14 cellular contexts compared by ENCODE assay signal in the genomic region with DNA sequence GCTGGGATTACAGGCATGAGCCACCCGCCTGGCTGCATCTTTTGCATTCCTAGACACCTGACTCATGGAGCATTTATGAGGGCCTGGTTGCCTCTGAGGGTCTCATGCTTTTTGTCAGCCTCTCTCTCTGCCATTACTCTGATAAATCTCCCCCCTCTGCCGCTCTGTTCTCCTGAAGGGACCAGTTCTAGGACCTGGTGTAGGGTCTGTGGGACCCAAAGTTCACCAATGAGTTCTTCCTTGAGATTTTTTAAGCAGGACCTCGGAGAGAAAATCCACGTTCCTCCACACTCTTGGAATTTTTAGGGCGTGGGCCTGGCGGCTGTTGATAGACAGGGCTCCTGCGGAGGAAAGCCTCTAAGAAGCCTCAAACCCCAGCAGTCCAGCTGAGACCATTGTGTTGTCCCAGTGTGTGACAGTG.
A peak's percentile ranks its signal among the peaks of the same experiment; 100 is the strongest.
DNase-seq lines count a peak whose midpoint lies in the region; ATAC-seq and TF ChIP-seq lines count a peak whose summit lies in the region.
"Had no signal": no experiment of that assay in that cellular context is flagged by ENCODE, and none has a peak within 500 bp of the region (broad histone marks: within the 10 kb centered on the region; RNA-seq: fewer than 3 reads in every experiment).

No MANE protein-coding gene starts in this region.

- no peak overlapping the region for H2AFZ ChIP-seq in mammary epithelial cell (ENCODE audit: low read depth, low read length)

- TF ChIP-seq POLR2A in breast epithelium (IDR thresholded peaks at IDR 0.05): no peak

- dilution Hi-C loops in mammary epithelial cell (cut with HindIII; ENCODE audit: low sequenced_read_pairs): loop anchor here (5.0 kb wide), 2 partner anchors 41 to 49 kb away; no protein-coding TSS in a partner anchor

- H3K27ac ChIP-seq in breast epithelium: peak overlapping the region; percentile 71 to 88
- no peak overlapping the region for H3K27ac ChIP-seq in mammary epithelial cell (ENCODE audit: insufficient read depth, low read depth, low read length)
- H3K27ac ChIP-seq in upper lobe of right lung: peak overlapping the region; percentile 24
- H3K27ac ChIP-seq: 22Rv1 had no signal

- H3K36me3 ChIP-seq in breast epithelium (no peaks in the 10 kb centered on the region), mammary epithelial cell (ENCODE audit: insufficient read depth, low read length) (no peaks in the 10 kb centered on the region), upper lobe of right lung (no peaks in the 10 kb centered on the region)

- H3K36me3 Mint-ChIP-seq in dendritic cell treated with granulocyte-macrophage colony-stimulating factor and Interleukin-4, amounts not matched to agents 40 ng/mL and 50 ng/mL, for 4 days (ENCODE audit: low read depth): no peaks in the 10 kb centered on the region
- H3K36me3 Mint-ChIP-seq: activated naive CD8-positive, alpha-beta T cell treated with anti-CD3 and anti-CD28 coated beads, Interleukin-2, amount 10 ng/mL, durations not matched to agents 7 days and 5 days; natural killer cell treated with Interleukin-12 subunit alpha and Interleukin-12 subunit beta and Interleukin-15 and Interleukin-18, amount 100 ng/mL, for 72 hours had no signal

- H3K9me3 ChIP-seq in breast epithelium (no peaks in the 10 kb centered on the region), mammary epithelial cell (replicated peaks; ENCODE audit: insufficient read depth, low read length) (no peaks in the 10 kb centered on the region), upper lobe of right lung (no peaks in the 10 kb centered on the region)

- H3K27ac Mint-ChIP-seq in dendritic cell treated with granulocyte-macrophage colony-stimulating factor and Interleukin-4, amounts not matched to agents 40 ng/mL and 50 ng/mL, for 4 days: peak overlapping the region; percentile 39
- H3K27ac Mint-ChIP-seq: activated naive CD8-positive, alpha-beta T cell treated with anti-CD3 and anti-CD28 coated beads, Interleukin-2, amount 10 ng/mL, durations not matched to agents 7 days and 5 days; effector memory CD8-positive, alpha-beta T cell; natural killer cell treated with Interleukin-12 subunit alpha and Interleukin-12 subunit beta and Interleukin-15 and Interleukin-18, amount 100 ng/mL, for 72 hours had no signal

- peaks cover 3% of the 10 kb centered on the region for H3K27me3 Mint-ChIP-seq in dendritic cell treated with granulocyte-macrophage colony-stimulating factor and Interleukin-4, amounts not matched to agents 40 ng/mL and 50 ng/mL, for 4 days

- H3K4me2 ChIP-seq in mammary epithelial cell (ENCODE audit: insufficient read depth, low read depth, low read length): no peak overlapping the region

- in situ Hi-C loops in mammary epithelial cell (cut with MboI; ENCODE audit: low sequenced_read_pairs in 2 of 2): no loop called here

- no peaks in the 10 kb centered on the region for H4K20me1 ChIP-seq in mammary epithelial cell (ENCODE audit: insufficient read depth, low read length)

- intact Hi-C loops in breast epithelium (cut with DNase I; ENCODE audit: low total_unique reads) (no loop called here), mammary epithelial cell (cut with micrococcal nuclease) (no loop called here), upper lobe of right lung (cut with DNase I) (no loop called here)
- intact Hi-C loops in dendritic cell treated with granulocyte-macrophage colony-stimulating factor and Interleukin-4, amounts not matched to agents 40 ng/mL and 50 ng/mL, for 4 days (cut with micrococcal nuclease): no loop called here

- H3K4me1 ChIP-seq in breast epithelium (peaks cover 6 to 17% of the 10 kb centered on the region in 2 donors), mammary epithelial cell (ENCODE audit: insufficient read depth, low read length) (peaks cover 32% of the 10 kb centered on the region), upper lobe of right lung (peaks cover 49% of the 10 kb centered on the region)

- TF ChIP-seq CTCF in breast epithelium (IDR thresholded peaks at IDR 0.05) (no peak), mammary epithelial cell (conservative IDR thresholded peaks at IDR 0.05 in 1 of 2, IDR thresholded peaks at IDR 0.05 in 1 of 2; ENCODE audit: extremely low read depth in 1 of 2, insufficient read depth in 1 of 2, low read depth in 1 of 2, low read length in 2 of 2) (no peak), upper lobe of right lung (IDR thresholded peaks at IDR 0.05) (no peak)

- H3K4me3 ChIP-seq in breast epithelium (no peak overlapping the region), mammary epithelial cell (replicated peaks in 1 of 3; ENCODE audit: insufficient read depth in 1 of 3, low read depth in 2 of 3, low read length in 3 of 3) (no peak overlapping the region), upper lobe of right lung (no peak overlapping the region)

- no peak overlapping the region for H3K9ac ChIP-seq in mammary epithelial cell (ENCODE audit: insufficient read depth, low read length)

- DNase-seq in breast epithelium (ENCODE audit: low spot score in 2 of 2): no peak
- no peak for DNase-seq in mammary epithelial cell
- peak; percentile 43 for DNase-seq in myocyte (ENCODE audit: low read depth)
- no peak for DNase-seq in upper lobe of right lung
- DNase-seq in NCI-H345 (lab: John Stamatoyannopoulos, UW): no peak
- DNase-seq in HuH-7.5 (ENCODE audit: low spot score): no peak
- DNase-seq: activated naive CD8-positive, alpha-beta T cell treated with anti-CD3 and anti-CD28 coated beads, Interleukin-2, amount 10 ng/mL, durations not matched to agents 7 days and 5 days; effector memory CD8-positive, alpha-beta T cell; NCI-H2227 treated with DMSO at 0.1 percent for 48 hours; stimulated activated naive CD4-positive, alpha-beta T cell treated with Interleukin-2 at 50 U/mL for 16 hours had no signal

- no peak overlapping the region for H3K4me3 Mint-ChIP-seq in dendritic cell treated with granulocyte-macrophage colony-stimulating factor and Interleukin-4, amounts not matched to agents 40 ng/mL and 50 ng/mL, for 4 days
- H3K4me3 Mint-ChIP-seq: activated naive CD8-positive, alpha-beta T cell treated with anti-CD3 and anti-CD28 coated beads, Interleukin-2, amount 10 ng/mL, durations not matched to agents 7 days and 5 days; effector memory CD8-positive, alpha-beta T cell; natural killer cell treated with Interleukin-12 subunit alpha and Interleukin-12 subunit beta and Interleukin-15 and Interleukin-18, amount 100 ng/mL, for 72 hours had no signal

- BruUV-seq in mammary epithelial cell (replicated peaks; lab: Mats Ljungman, UMichigan): no TSS peak

- ATAC-seq in upper lobe of right lung (no peak), GM18868 (IDR thresholded peaks at IDR 0.05; ENCODE audit: unreplicated experiment) (no peak)
- ATAC-seq: effector memory CD8-positive, alpha-beta T cell; natural killer cell treated with Interleukin-12 subunit alpha and Interleukin-12 subunit beta and Interleukin-15 and Interleukin-18, amount 100 ng/mL, for 72 hours had no signal

- CTCF ChIA-PET in mammary epithelial cell (lab: Charles Lee; ENCODE audit: low non-redundant PET): no interaction called here

- no peaks in the 10 kb centered on the region for H3K79me2 ChIP-seq in mammary epithelial cell (ENCODE audit: insufficient read depth, low read length)

- H3K27me3 ChIP-seq in breast epithelium (no peaks in the 10 kb centered on the region), mammary epithelial cell (ENCODE audit: insufficient read depth, low read length) (no peaks in the 10 kb centered on the region), upper lobe of right lung (no peaks in the 10 kb centered on the region)

- no peaks in the 10 kb centered on the region for H3K9me3 Mint-ChIP-seq in dendritic cell treated with granulocyte-macrophage colony-stimulating factor and Interleukin-4, amounts not matched to agents 40 ng/mL and 50 ng/mL, for 4 days
- H3K9me3 Mint-ChIP-seq: activated naive CD8-positive, alpha-beta T cell treated with anti-CD3 and anti-CD28 coated beads, Interleukin-2, amount 10 ng/mL, durations not matched to agents 7 days and 5 days; effector memory CD8-positive, alpha-beta T cell; natural killer cell treated with Interleukin-12 subunit alpha and Interleukin-12 subunit beta and Interleukin-15 and Interleukin-18, amount 100 ng/mL, for 72 hours had no signal

- peaks cover 34% of the 10 kb centered on the region for H3K4me1 Mint-ChIP-seq in dendritic cell treated with granulocyte-macrophage colony-stimulating factor and Interleukin-4, amounts not matched to agents 40 ng/mL and 50 ng/mL, for 4 days (ENCODE audit: low read depth)

- 87% methylated on average over 6 of the region's 7 CpGs for WGBS in mammary epithelial cell (ENCODE audit: low coverage, missing lambda C conversion rate)
